ENCODE assay signal across 30 cellular contexts in genomic region chr10:29715296-29715695, GRCh38.
DNase-seq lines count a peak whose midpoint lies in the region; ATAC-seq and TF ChIP-seq lines count a peak whose summit lies in the region.
"Had no signal": no experiment of that assay in that cellular context is flagged by ENCODE, and none has a peak within 500 bp of the region (broad histone marks: within the 10 kb centered on the region; RNA-seq: fewer than 3 reads in every experiment).

No MANE protein-coding gene starts in this region.

- WGBS in IMR-90 (ENCODE audit: extremely low coverage in 2 of 2, insufficient read length in 1 of 2), 2 experiments, result no CpG with 5 or more reads among the region's 2 CpGs

- CTCF ChIA-PET in IMR-90 (lab: Yijun Ruan, JAX), result no interaction called here

- H3K4ac ChIP-seq in IMR-90 (ENCODE audit: low read depth, low read length), result peak overlapping the region; percentile 58

- H2BK5ac ChIP-seq in IMR-90 (ENCODE audit: low read depth, low read length, poor library complexity, severe bottlenecking), result no peak overlapping the region

- ATAC-seq in IMR-90 (ENCODE audit: low read depth) (no peak), left colon (peak; percentile 46), thoracic aorta (ENCODE audit: insufficient number of reproducible peaks, low FRiP score, low read depth) (no peak), T-helper 17 cell (no peak), HG02759 (IDR thresholded peaks at IDR 0.05; ENCODE audit: unreplicated experiment) (no peak)
- ATAC-seq: naive thymus-derived CD8-positive, alpha-beta T cell had no signal

- H3K36me3 Mint-ChIP-seq in T-helper 17 cell (ENCODE audit: low read depth), result peaks cover 2% of the 10 kb centered on the region

- H4K20me1 ChIP-seq in IMR-90 (ENCODE audit: insufficient read depth, low read length), result peaks cover 60% of the 10 kb centered on the region

- no peak overlapping the region for H2BK120ac ChIP-seq in IMR-90 (ENCODE audit: low read depth, low read length)

- TF ChIP-seq POLR2A in IMR-90 (IDR thresholded peaks at IDR 0.05; ENCODE audit: low read depth, low read length), result no peak

- H4K5ac ChIP-seq in IMR-90 (ENCODE audit: low read depth, low read length), result no peak overlapping the region

- H4K8ac ChIP-seq in IMR-90 (ENCODE audit: low read depth in 2 of 2, low read length in 2 of 2), result no peak overlapping the region

- H3K23ac ChIP-seq in IMR-90 (ENCODE audit: low read depth, low read length), result peak overlapping the region; percentile 81

- no peak overlapping the region for H3K4me3 Mint-ChIP-seq in T-helper 17 cell
- H3K4me3 Mint-ChIP-seq: activated naive CD8-positive, alpha-beta T cell treated with anti-CD3 and anti-CD28 coated beads, Interleukin-2, amount 10 ng/mL, durations not matched to agents 7 days and 5 days; activated T-cell treated with anti-CD3 and anti-CD28 coated beads, Interleukin-2, amount 50 U/mL, for 24 hours had no signal

- in situ Hi-C loops in IMR-90 (cut with MboI; ENCODE audit: low sequenced_read_pairs), result no loop called here

- H4K91ac ChIP-seq in IMR-90 (ENCODE audit: insufficient read depth, low read depth, low read length), result no peak overlapping the region; the same call in 1 of the 2 replicates

- peaks cover 11% of the 10 kb centered on the region for H3K9me1 ChIP-seq in IMR-90 (ENCODE audit: insufficient read depth, low read length)

- H3K27ac ChIP-seq in IMR-90 (ENCODE audit: insufficient read depth, low read length) (no peak overlapping the region), ascending aorta (peak overlapping the region; percentile 19 to 55), thoracic aorta (peak overlapping the region; percentile 9 to 42)
- H3K27ac ChIP-seq: cardiac muscle cell, colonic mucosa, psoas muscle had no signal

- POLR2A ChIA-PET in IMR-90 (lab: Charles Lee; ENCODE audit: unreplicated experiment), result no interaction called here

- peaks cover 10 to 62% of the 10 kb centered on the region in 2 experiments for H3K79me1 ChIP-seq in IMR-90 (ENCODE audit: low read depth in 1 of 2, low read length in 2 of 2)

- H3K4me1 ChIP-seq in IMR-90 (ENCODE audit: control insufficient read depth, insufficient read depth, low read length) (peaks cover 6% of the 10 kb centered on the region), ascending aorta (peaks cover 0 to 34% of the 10 kb centered on the region in 2 donors), thoracic aorta (ENCODE audit: control insufficient read depth in 1 of 2, low read depth in 2 of 2) (peaks cover 17 to 77% of the 10 kb centered on the region in 2 donors)
- H3K4me1 ChIP-seq: colonic mucosa had no signal

- no peak overlapping the region for H3K27ac Mint-ChIP-seq in T-helper 17 cell
- H3K27ac Mint-ChIP-seq: activated naive CD8-positive, alpha-beta T cell treated with anti-CD3 and anti-CD28 coated beads, Interleukin-2, amount 10 ng/mL, durations not matched to agents 7 days and 5 days; activated T-cell treated with anti-CD3 and anti-CD28 coated beads, Interleukin-2, amount 50 U/mL, for 24 hours had no signal

- peak overlapping the region; percentile 62; the same call in 1 of the 2 replicates for H2BK20ac ChIP-seq in IMR-90 (ENCODE audit: low read depth, low read length)

- H3K36me3 ChIP-seq in IMR-90 (ENCODE audit: control insufficient read depth, insufficient read depth, low read length) (no peaks in the 10 kb centered on the region; the same call in 1 of the 2 replicates), ascending aorta (peaks cover 0 to 4% of the 10 kb centered on the region in 2 donors), thoracic aorta (peaks cover 6% of the 10 kb centered on the region)
- H3K36me3 ChIP-seq: cardiac muscle cell, colonic mucosa, SJSA1 had no signal

- H2BK15ac ChIP-seq in IMR-90 (ENCODE audit: low read depth, low read length), result 0 out of 3 replicates have a peak overlapping the region, but pooled peaks have one; percentile 1

- no peak overlapping the region for H2AK9ac ChIP-seq in IMR-90 (replicated peaks; ENCODE audit: low read depth, low read length, poor library complexity)

- TF ChIP-seq CTCF in IMR-90 (conservative IDR thresholded peaks at IDR 0.05; ENCODE audit: low read depth, low read length) (no peak), ascending aorta (IDR thresholded peaks at IDR 0.05) (no peak), thoracic aorta (IDR thresholded peaks at IDR 0.05) (no peak)

- H3K9ac ChIP-seq in IMR-90 (ENCODE audit: low read depth, low read length), result no peak overlapping the region
- H3K9ac ChIP-seq: GM23248 had no signal

- BruUV-seq in IMR-90 (replicated peaks; lab: Mats Ljungman, UMichigan), result no TSS peak

- intact Hi-C loops in IMR-90 (cut with micrococcal nuclease), result no loop called here
- intact Hi-C loops in ascending aorta (cut with DNase I), result no loop called here
- intact Hi-C loops in left colon (cut with DNase I, micrococcal nuclease), result no loop called here

- no peak overlapping the region for H3K18ac ChIP-seq in IMR-90 (ENCODE audit: low read depth, low read length)

- no peak overlapping the region for H3K56ac ChIP-seq in IMR-90 (ENCODE audit: extremely low read depth, insufficient read depth, low read length)

- no peak overlapping the region for H2AFZ ChIP-seq in IMR-90 (replicated peaks; ENCODE audit: low read length, poor library complexity)
- H2AFZ ChIP-seq: GM23248 had no signal

- DNase-seq in IMR-90, result no peak
- DNase-seq in ascending aorta (ENCODE audit: low spot score in 2 of 2), result no peak
- no peak for DNase-seq in left colon
- no peak for DNase-seq in thoracic aorta (ENCODE audit: low spot score)
- DNase-seq in NCI-H510A treated with DMSO at 0.1 percent for 48 hours (lab: John Stamatoyannopoulos, UW), result no peak
- no peak for DNase-seq in T-helper 17 cell
- DNase-seq: activated CD4-positive, alpha-beta T cell treated with anti-CD3 and anti-CD28 coated beads for 48 hours; activated gamma-delta T cell; activated naive CD8-positive, alpha-beta T cell treated with anti-CD3 and anti-CD28 coated beads, Interleukin-2, amount 10 ng/mL, durations not matched to agents 7 days and 5 days; activated T-cell treated with anti-CD3 and anti-CD28 coated beads, Interleukin-2, amount 50 U/mL, for 24 hours; aorta; C1 segment of cervical spinal cord; colonic mucosa; COR-L47; effector CD8-positive, alpha-beta T cell; GDM1; GM23248; Karpas-422; MV-4-11; naive thymus-derived CD8-positive, alpha-beta T cell; NCI-H1436 treated with DMSO at 0.1 percent for 48 hours; NCI-H226; NCI-H69; psoas muscle; sigmoid colon; stimulated activated CD4-positive, alpha-beta T cell treated with anti-CD3 and anti-CD28 coated beads, Interleukin-4, amount 100 ng/mL, for 24 hours; transverse colon had no signal

- no peak overlapping the region for H3K4me2 ChIP-seq in IMR-90 (ENCODE audit: low read depth, low read length)

- H3K27me3 ChIP-seq in IMR-90 (ENCODE audit: control insufficient read depth, insufficient read depth, low read length), result no peaks in the 10 kb centered on the region
- H3K27me3 ChIP-seq in ascending aorta, result no peaks in the 10 kb centered on the region
- no peaks in the 10 kb centered on the region for H3K27me3 ChIP-seq in thoracic aorta (replicated peaks; ENCODE audit: insufficient read depth)
- H3K27me3 ChIP-seq: cardiac muscle cell, colonic mucosa, sigmoid colon, SJSA1, transverse colon had no signal

- H3K27me3 Mint-ChIP-seq in T-helper 17 cell, result no peaks in the 10 kb centered on the region
- H3K27me3 Mint-ChIP-seq: activated naive CD8-positive, alpha-beta T cell treated with anti-CD3 and anti-CD28 coated beads, Interleukin-2, amount 10 ng/mL, durations not matched to agents 7 days and 5 days; activated T-cell treated with anti-CD3 and anti-CD28 coated beads, Interleukin-2, amount 50 U/mL, for 24 hours; naive thymus-derived CD8-positive, alpha-beta T cell had no signal

- H3K9me3 ChIP-seq in IMR-90 (ENCODE audit: control insufficient read depth, insufficient read depth, low read length) (peaks cover 3% of the 10 kb centered on the region), ascending aorta (peaks cover 6% of the 10 kb centered on the region in 2 donors), thoracic aorta (peaks cover 8% of the 10 kb centered on the region), T-helper 17 cell (ENCODE audit: control insufficient read depth, low read length, poor library complexity, severe bottlenecking) (no peaks in the 10 kb centered on the region)
- H3K9me3 ChIP-seq: colonic mucosa, sigmoid colon, SJSA1 had no signal

- dilution Hi-C loops in IMR-90 (cut with HindIII; ENCODE audit: low sequenced_read_pairs, unreplicated experiment), result no loop called here

- H2AK5ac ChIP-seq in IMR-90 (ENCODE audit: low read depth, low read length), result peak overlapping the region; percentile 61

- H3K14ac ChIP-seq in IMR-90 (replicated peaks; ENCODE audit: low read depth, low read length), result peak overlapping the region; percentile 68; the same call in 1 of the 2 replicates

- peaks cover 9% of the 10 kb centered on the region for H3K4me1 Mint-ChIP-seq in T-helper 17 cell
- H3K4me1 Mint-ChIP-seq: activated naive CD8-positive, alpha-beta T cell treated with anti-CD3 and anti-CD28 coated beads, Interleukin-2, amount 10 ng/mL, durations not matched to agents 7 days and 5 days had no signal

- TF ChIP-seq RAD21 in IMR-90 (IDR thresholded peaks at IDR 0.05; ENCODE audit: low read length), result no peak

- no peak overlapping the region for H3K4me3 ChIP-seq in IMR-90 (ENCODE audit: insufficient read depth, low read depth, low read length)
- no peak overlapping the region for H3K4me3 ChIP-seq in ascending aorta
- H3K4me3 ChIP-seq in thoracic aorta, result no peak overlapping the region
- H3K4me3 ChIP-seq: cardiac muscle cell, colonic mucosa, GM23248, psoas muscle, sigmoid colon, SJSA1, transverse colon had no signal

TF ChIP-seq in IMR-90, 13 proteins besides CTCF, POLR2A, EP300 and RAD21 (continues in another document):
- TF ChIP-seq MXI1 (IDR thresholded peaks at IDR 0.05; ENCODE audit: borderline replicate concordance, low read depth, low read length) (no peak), MAZ (IDR thresholded peaks at IDR 0.05; ENCODE audit: borderline replicate concordance, low read depth, low read length) (no peak), MAFK (IDR thresholded peaks at IDR 0.05; ENCODE audit: low read depth, low read length) (no peak), ELK1 (IDR thresholded peaks at IDR 0.05; ENCODE audit: borderline replicate concordance, low read depth, low read length) (no peak), NFE2L2 (IDR thresholded peaks at IDR 0.05; ENCODE audit: low read depth, low read length) (no peak), FOS (IDR thresholded peaks at IDR 0.05; ENCODE audit: low read depth, low read length) (no peak), CHD1 (IDR thresholded peaks at IDR 0.05; ENCODE audit: low read depth, low read length) (no peak), RCOR1 (IDR thresholded peaks at IDR 0.05; ENCODE audit: insufficient replicate concordance, low read length) (no peak)
